20 cellular contexts compared by ENCODE assay signal in genomic region chr20:4327956-4328355, GRCh38.
"Had no signal": no experiment of that assay in that cellular context is flagged by ENCODE, and none has a peak within 500 bp of the region (broad histone marks: within the 10 kb centered on the region; RNA-seq: fewer than 3 reads in every experiment).

No MANE protein-coding gene starts in this region.

- H3K27ac Mint-ChIP-seq: dendritic cell treated with granulocyte-macrophage colony-stimulating factor and Interleukin-4, amounts not matched to agents 40 ng/mL and 50 ng/mL, for 4 days; effector memory CD8-positive, alpha-beta T cell; endodermal cell; immature natural killer cell; mesothelial cell of epicardium; naive B cell had no signal

- H3K36me3 Mint-ChIP-seq: immature natural killer cell, mesothelial cell of epicardium, naive B cell had no signal

- H3K9me3 Mint-ChIP-seq: dendritic cell treated with granulocyte-macrophage colony-stimulating factor and Interleukin-4, amounts not matched to agents 40 ng/mL and 50 ng/mL, for 4 days; effector memory CD8-positive, alpha-beta T cell had no signal

- H3K4me1 Mint-ChIP-seq: endodermal cell, immature natural killer cell, mesothelial cell of epicardium had no signal

- H3K4me3 Mint-ChIP-seq: dendritic cell treated with granulocyte-macrophage colony-stimulating factor and Interleukin-4, amounts not matched to agents 40 ng/mL and 50 ng/mL, for 4 days; effector memory CD8-positive, alpha-beta T cell; endodermal cell; immature natural killer cell; mesothelial cell of epicardium had no signal

- H3K27ac ChIP-seq: colonic mucosa, foreskin keratinocyte, gastroesophageal sphincter, heart left ventricle, hepatocyte, left lung, lower lobe of right lung had no signal

- DNase-seq: colonic mucosa; cortex of kidney; effector CD8-positive, alpha-beta T cell; effector memory CD8-positive, alpha-beta T cell; endodermal cell; foreskin keratinocyte; heart left ventricle; hypothalamus; immature natural killer cell; left cardiac atrium; left lung; left ventricle myocardium superior; lower lobe of right lung; mesenchymal stem cell; mucosa of descending colon; naive B cell had no signal
